In genomic region chr1:243019030-243019635, GRCh38 we compare ENCODE assay signal across 1 cellular context.
TF ChIP-seq lines count a peak whose summit lies in the region.

No MANE protein-coding gene starts in this region.

TF ChIP-seq in K562, 482 proteins besides CTCF, POLR2A, EP300 and RAD21 (continued from another document):
- TF ChIP-seq REST (CRISPR knock-in tag; IDR thresholded peaks at IDR 0.05; ENCODE audit: low read depth) (peak; percentile 89), EHMT2 (IDR thresholded peaks at IDR 0.05) (peak; percentile 94), MIER1 (IDR thresholded peaks at IDR 0.05; ENCODE audit: low read depth) (peak; percentile 87)
TF ChIP-seq in K562: peak in this region for 4; not testable (repeated sequence) for 478.
